ENCODE assay signal across 8 cellular contexts in the genomic region with DNA sequence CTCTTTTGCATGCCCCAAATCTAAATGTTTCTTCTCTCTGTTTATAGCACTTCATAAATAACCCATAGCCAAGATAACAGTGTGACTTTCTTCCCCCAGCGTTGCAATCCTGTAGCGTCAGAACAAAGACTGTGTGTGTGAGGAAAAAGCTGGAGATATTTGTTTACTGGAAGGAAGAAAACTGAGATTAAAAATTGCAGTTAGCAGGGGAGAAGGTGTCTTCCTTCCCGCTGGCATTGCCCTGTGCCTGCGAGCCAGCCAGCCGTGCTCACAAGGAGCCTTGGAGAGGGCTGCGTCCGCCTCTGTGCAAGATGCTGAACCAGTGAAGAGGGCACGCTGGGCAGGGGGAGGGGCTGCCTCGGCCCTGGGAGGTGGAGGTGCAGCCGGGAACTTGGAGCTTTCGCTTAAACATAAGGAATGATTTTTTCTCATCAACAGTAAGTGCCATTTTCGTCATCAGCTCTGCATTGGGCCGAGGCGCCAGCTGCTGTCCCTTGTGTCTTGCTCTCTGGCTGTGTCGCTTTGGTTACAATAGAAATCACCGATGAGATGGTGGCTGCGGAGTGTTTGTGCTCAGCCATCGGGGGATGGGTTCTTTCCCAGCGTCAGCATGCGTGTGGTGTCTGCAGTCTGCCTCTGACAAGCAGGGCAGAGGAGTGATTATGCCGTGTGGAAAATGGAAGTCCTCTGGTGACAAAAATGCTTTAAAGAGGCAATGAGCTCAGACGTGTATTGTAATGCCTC.
A peak's percentile ranks its signal among the peaks of the same experiment; 100 is the strongest.
DNase-seq lines count a peak whose midpoint lies in the region; ATAC-seq and TF ChIP-seq lines count a peak whose summit lies in the region.

No MANE protein-coding gene starts in this region.

- H3K27me3 ChIP-seq in Peyer's patch (no peaks in the 10 kb centered on the region), esophagus muscularis mucosa (no peaks in the 10 kb centered on the region), muscle layer of duodenum (ENCODE audit: low read depth, low read length) (no peaks in the 10 kb centered on the region), aorta (ENCODE audit: control insufficient read depth in 1 of 2, insufficient read depth in 2 of 2, low read length in 1 of 2) (no peaks in the 10 kb centered on the region)

- peak in 2 of 3 donors; percentile 54 to 55 for DNase-seq in Peyer's patch
- no peak for DNase-seq in esophagus muscularis mucosa (ENCODE audit: extremely low spot score)
- peak; percentile 59 to 79 for DNase-seq in aorta
- DNase-seq in glomerular visceral epithelial cell (ENCODE audit: extremely low spot score), result no peak

- TF ChIP-seq POLR2A in Peyer's patch (IDR thresholded peaks at IDR 0.05), result no peak
- no peak for TF ChIP-seq POLR2A in esophagus muscularis mucosa (IDR thresholded peaks at IDR 0.05; ENCODE audit: low read depth)

- peak overlapping the region; percentile 15 to 54 (median 29) for H3K27ac ChIP-seq in Peyer's patch
- peak overlapping the region in 2 of 4 donors; percentile 12 to 25 for H3K27ac ChIP-seq in esophagus muscularis mucosa (replicated peaks in 1 of 4)
- no peak overlapping the region for H3K27ac ChIP-seq in muscle layer of duodenum (ENCODE audit: low read length)
- no peak overlapping the region for H3K27ac ChIP-seq in aorta (ENCODE audit: low read depth in 1 of 2, low read length in 2 of 2)

- H3K9ac ChIP-seq in ES-I3 (ENCODE audit: low read depth, low read length), result peak overlapping the region; percentile 17; the same call in 1 of the 2 replicates

- intact Hi-C loops in esophagus muscularis mucosa (cut with DNase I), result no loop called here
- intact Hi-C loops in aorta (cut with DNase I), result no loop called here

- TF ChIP-seq EP300 in esophagus muscularis mucosa (IDR thresholded peaks at IDR 0.05), result no peak

- H3K4me1 ChIP-seq in ES-I3 (ENCODE audit: insufficient read depth, low read length) (peaks cover 33% of the 10 kb centered on the region), Peyer's patch (peaks cover 0 to 6% (median 0%) of the 10 kb centered on the region in 4 donors), esophagus muscularis mucosa (peaks cover 13 to 27% (median 16%) of the 10 kb centered on the region in 4 donors), muscle layer of duodenum (ENCODE audit: control insufficient read depth in 1 of 2, insufficient read depth in 2 of 2, low read length in 2 of 2) (peaks cover 0 to 21% of the 10 kb centered on the region in 2 donors), aorta (ENCODE audit: control insufficient read depth in 1 of 2, insufficient read depth in 2 of 2, low read length in 2 of 2) (no peaks in the 10 kb centered on the region)

- TF ChIP-seq CTCF in Peyer's patch (IDR thresholded peaks at IDR 0.05), result no peak
- no peak for TF ChIP-seq CTCF in esophagus muscularis mucosa (IDR thresholded peaks at IDR 0.05)

- H3K36me3 ChIP-seq in ES-I3 (ENCODE audit: insufficient read depth, low read length) (no peaks in the 10 kb centered on the region), Peyer's patch (peaks cover 0 to 4% (median 0%) of the 10 kb centered on the region in 3 donors), esophagus muscularis mucosa (peaks cover 0 to 16% (median under 1%) of the 10 kb centered on the region in 4 donors), muscle layer of duodenum (ENCODE audit: control insufficient read depth in 1 of 2, insufficient read depth in 2 of 2, low read length in 2 of 2) (peaks cover 0 to under 1% of the 10 kb centered on the region in 2 donors), aorta (ENCODE audit: control insufficient read depth in 1 of 2, insufficient read depth in 2 of 2, low read length in 1 of 2) (peaks cover 0 to 2% of the 10 kb centered on the region in 2 donors)

- WGBS in esophagus muscularis mucosa, result 11% methylated on average over 20 of the region's 22 CpGs
- WGBS in aorta, 2 donors, result 3 to 6% methylated on average over 22 of the region's 22 CpGs

- ATAC-seq in HG02759 (IDR thresholded peaks at IDR 0.05; ENCODE audit: unreplicated experiment), result peak; percentile 73
- peak; percentile 63 for ATAC-seq in aorta (ENCODE audit: low FRiP score)
- ATAC-seq in HG02763 (IDR thresholded peaks at IDR 0.05; ENCODE audit: unreplicated experiment), result no peak

- H3K4me3 ChIP-seq in Peyer's patch, result peak overlapping the region in 3 of 4 donors; percentile 9 to 30 (median 18)
- peak overlapping the region; percentile 36 to 47 (median 42) for H3K4me3 ChIP-seq in esophagus muscularis mucosa
- H3K4me3 ChIP-seq in muscle layer of duodenum (ENCODE audit: low read depth in 1 of 2, low read length in 2 of 2), result peak overlapping the region; percentile 41 to 64
- H3K4me3 ChIP-seq in aorta (ENCODE audit: low read length in 2 of 2), result peak overlapping the region in 1 of 2 donors; percentile 6

- H3K9me3 ChIP-seq in ES-I3 (ENCODE audit: control insufficient read depth, insufficient read depth, low read length) (no peaks in the 10 kb centered on the region), Peyer's patch (no peaks in the 10 kb centered on the region), esophagus muscularis mucosa (no peaks in the 10 kb centered on the region), muscle layer of duodenum (ENCODE audit: control insufficient read depth in 1 of 2, low read length in 2 of 2) (no peaks in the 10 kb centered on the region), aorta (ENCODE audit: control insufficient read depth, low read length) (no peaks in the 10 kb centered on the region)

Comparison
In these comparisons a context has a peak if more than half of its experiments do, and no peak if none do; other contexts are left out.
1. DNase-seq: peak in Peyer's patch (2 of 3) and aorta (2 of 2); none in esophagus muscularis mucosa (single experiment) and glomerular visceral epithelial cell (single experiment).
2. H3K27ac ChIP-seq: peak in Peyer's patch (4 of 4); none in muscle layer of duodenum (single experiment) and aorta (0 of 2).